In genomic region chr2:86675611-86676015, GRCh38 we compare ENCODE assay signal across 1 cellular context.
TF ChIP-seq lines count a peak whose summit lies in the region.

No MANE protein-coding gene starts in this region.

TF ChIP-seq in GM23338, 12 proteins besides CTCF, POLR2A, EP300 and RAD21 (continued from another document):
- TF ChIP-seq REST (IDR thresholded peaks at IDR 0.05; ENCODE audit: unreplicated experiment) (no peak), EZH2 (IDR thresholded peaks at IDR 0.05; ENCODE audit: low read depth, unreplicated experiment) (no peak), ZNF114 (CRISPR knock-in tag; IDR thresholded peaks at IDR 0.05) (no peak), POLR2AphosphoS5 (IDR thresholded peaks at IDR 0.05; ENCODE audit: low read depth) (no peak), JUNB (IDR thresholded peaks at IDR 0.05; ENCODE audit: unreplicated experiment) (no peak), ZNF462 (CRISPR knock-in tag; IDR thresholded peaks at IDR 0.05) (no peak), STAT1 (IDR thresholded peaks at IDR 0.05; ENCODE audit: unreplicated experiment) (no peak), CREB1 (CRISPR knock-in tag; IDR thresholded peaks at IDR 0.05; ENCODE audit: low read depth) (no peak), ETS1 (IDR thresholded peaks at IDR 0.05) (no peak)
TF ChIP-seq in GM23338: peak in this region for 0.
